24 cellular contexts compared by ENCODE assay signal in the genomic region with DNA sequence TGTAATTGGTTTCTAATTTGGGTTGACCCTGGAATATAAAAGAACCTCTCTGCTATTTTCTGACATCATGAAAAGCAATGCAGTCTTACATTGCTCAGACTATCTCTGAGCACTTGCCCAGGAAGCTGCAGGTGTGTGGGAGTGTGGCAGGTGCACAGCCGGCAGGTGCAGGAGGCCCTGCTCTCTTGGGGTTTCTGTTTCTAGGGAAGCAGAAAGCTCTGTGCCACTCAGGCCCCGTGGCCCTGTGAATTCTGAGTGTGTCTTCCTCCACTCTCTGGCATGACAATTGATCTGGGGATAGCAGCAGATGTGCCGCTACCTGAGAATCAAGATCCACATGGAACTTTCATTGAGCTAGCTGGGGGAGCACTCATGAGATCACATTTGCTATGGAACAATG. TPM values are rescaled to one million over a fixed set of nuclear protein-coding genes. Genes with fewer than 3 reads are reported as not detected.
DNase-seq lines count a peak whose midpoint lies in the region; TF ChIP-seq lines count a peak whose summit lies in the region.
"Had no signal": no experiment of that assay in that cellular context is flagged by ENCODE, and none has a peak within 500 bp of the region (broad histone marks: within the 10 kb centered on the region; RNA-seq: fewer than 3 reads in every experiment).

No MANE protein-coding gene starts in this region.

- TF ChIP-seq EP300 in esophagus muscularis mucosa (IDR thresholded peaks at IDR 0.05), result no peak

- H3K36me3 ChIP-seq in esophagus muscularis mucosa, result no peaks in the 10 kb centered on the region
- H3K36me3 ChIP-seq: vagina had no signal

- TF ChIP-seq POLR2A in esophagus muscularis mucosa (IDR thresholded peaks at IDR 0.05; ENCODE audit: low read depth), result no peak

- CTCF ChIA-PET in RWPE1 (lab: Yijun Ruan, JAX), result no interaction called here

- no peaks in the 10 kb centered on the region for H3K4me1 ChIP-seq in esophagus muscularis mucosa
- H3K4me1 ChIP-seq: vagina had no signal

- no peak overlapping the region for H3K4me3 ChIP-seq in esophagus muscularis mucosa
- H3K4me3 ChIP-seq: GM23248, SK-N-MC, vagina had no signal

- POLR2A ChIA-PET in RWPE1 (lab: Yijun Ruan, JAX; ENCODE audit: low non-redundant PET), result no interaction called here

- WGBS in esophagus muscularis mucosa, result 81% methylated on average over 3 of the region's 3 CpGs

- H3K9me3 ChIP-seq in esophagus muscularis mucosa, result peaks cover 0 to 13% (median 2%) of the 10 kb centered on the region in 4 donors
- H3K9me3 ChIP-seq: vagina had no signal

- peaks cover 0 to 14% (median 0%) of the 10 kb centered on the region in 4 donors for H3K27me3 ChIP-seq in esophagus muscularis mucosa
- H3K27me3 ChIP-seq: vagina had no signal

- TF ChIP-seq CTCF in esophagus muscularis mucosa (IDR thresholded peaks at IDR 0.05) (no peak), RWPE1 (conservative IDR thresholded peaks at IDR 0.05; ENCODE audit: low read depth) (no peak)

- intact Hi-C loops in esophagus muscularis mucosa (cut with DNase I), result no loop called here

- H3K27ac ChIP-seq in esophagus muscularis mucosa (replicated peaks in 1 of 4) (no peak overlapping the region), RWPE1 (no peak overlapping the region)
- H3K27ac ChIP-seq: GM23248, SK-N-MC, vagina had no signal

- peak; percentile 45 for DNase-seq in DMS79 treated with DMSO at 0.1 percent for 48 hours (lab: John Stamatoyannopoulos, UW)
- DNase-seq in NCI-H1436 treated with DMSO at 0.1 percent for 48 hours (lab: John Stamatoyannopoulos, UW), result peak; percentile 69
- DNase-seq in NCI-H2196 (lab: John Stamatoyannopoulos, UW; ENCODE audit: unreplicated experiment), result peak; percentile 58
- peak; percentile 75 for DNase-seq in esophagus muscularis mucosa (ENCODE audit: extremely low spot score)
- no peak for DNase-seq in NK-92 (lab: John Stamatoyannopoulos, UW; ENCODE audit: unreplicated experiment)
- DNase-seq in pons (ENCODE audit: low spot score), result no peak
- DNase-seq in NCI-H510A (lab: John Stamatoyannopoulos, UW), result no peak
- DNase-seq in RWPE1 (ENCODE audit: low spot score), result no peak
- DNase-seq: activated CD4-positive, alpha-beta T cell treated with anti-CD3 and anti-CD28 coated beads for 1 hour; activated CD8-positive, alpha-beta memory T cell treated with anti-CD3 and anti-CD28 coated beads for 24 hours; activated gamma-delta T cell; activated naive CD8-positive, alpha-beta T cell treated with anti-CD3 and anti-CD28 coated beads, Interleukin-2, amount 50 U/mL, for 24 hours; activated T-cell treated with anti-CD3 and anti-CD28 coated beads, Interleukin-2, amount 50 U/mL, for 1 hour; C1 segment of cervical spinal cord; GM23248; islet precursor cell; natural killer cell; NCI-H2081 treated with DMSO at 0.1 percent for 48 hours; retina; stimulated activated CD4-positive, alpha-beta T cell treated with anti-CD3 and anti-CD28 coated beads, Interleukin-4, amount 100 ng/mL, for 24 hours; stimulated activated naive B cell treated with anti-CD40 and anti-IgM and Interleukin-4, amounts not matched to agents 10 μg/mL and 1 μg/mL and 100 μg/mL, for 72 hours; T-helper 17 cell had no signal

RNA-seq across cellular contexts. Expression of a gene that starts 45.7 kb away (rescaled TPM):
- under 1 TPM in 2 of 4 donors, not detected in 2; 0.17 to 0.26 TPM for total RNA-seq in esophagus muscularis mucosa
- total RNA-seq: natural killer cell, T-helper 17 cell had no signal

Comparison
In these comparisons a context has a peak if more than half of its experiments do, and no peak if none do; other contexts are left out.
1. DNase-seq: peak in DMS79 treated with DMSO at 0.1 percent for 48 hours (single experiment), NCI-H1436 treated with DMSO at 0.1 percent for 48 hours (single experiment), NCI-H2196 (single experiment) and esophagus muscularis mucosa (single experiment); none in NK-92 (single experiment), pons (single experiment), NCI-H510A (single experiment) and RWPE1 (single experiment).